22 cellular contexts compared by ENCODE assay signal in genomic region chr2:95289251-95289650, GRCh38. TPM values are rescaled to one million over a fixed set of nuclear protein-coding genes. Genes with fewer than 3 reads are reported as not detected.
DNase-seq lines count a peak whose midpoint lies in the region; TF ChIP-seq lines count a peak whose summit lies in the region.
"Had no signal": no experiment of that assay in that cellular context is flagged by ENCODE, and none has a peak within 500 bp of the region (broad histone marks: within the 10 kb centered on the region; RNA-seq: fewer than 3 reads in every experiment).

No MANE protein-coding gene starts in this region.

- no peaks in the 10 kb centered on the region for H3K27me3 ChIP-seq in PC-9 (ENCODE audit: insufficient read depth, low read depth)
- H3K27me3 ChIP-seq: ascending aorta, stomach, tibial artery had no signal

- peaks cover 44% of the 10 kb centered on the region; the same call in 1 of the 2 replicates for H3K36me3 ChIP-seq in PC-9 (ENCODE audit: low read depth)
- H3K36me3 ChIP-seq: ascending aorta, prostate gland had no signal

- H3K79me2 ChIP-seq in PC-9 (ENCODE audit: low read depth), result no peaks in the 10 kb centered on the region

- POLR2A ChIA-PET in PC-9 (lab: Charles Lee; ENCODE audit: unreplicated experiment), result no interaction called here

- H3K9me2 ChIP-seq in PC-9 (ENCODE audit: insufficient read depth), result no peaks in the 10 kb centered on the region

- TF ChIP-seq CTCF in GM12875 (IDR thresholded peaks at IDR 0.05; ENCODE audit: borderline replicate concordance, insufficient read depth, low read depth, low read length), result 0 out of 2 replicates have a peak, but pooled peaks have one; percentile 3
- peak; percentile 45 for TF ChIP-seq CTCF in PC-9 (conservative IDR thresholded peaks at IDR 0.05)

- CTCF ChIA-PET in PC-9 (lab: Charles Lee), result no interaction called here

- peaks cover 6% of the 10 kb centered on the region; the same call in 1 of the 2 replicates for H3K9me3 ChIP-seq in PC-9 (ENCODE audit: insufficient read depth, low read depth)
- H3K9me3 ChIP-seq: prostate gland had no signal

- H3K27ac ChIP-seq in PC-9, result no peak overlapping the region
- H3K27ac ChIP-seq: ascending aorta, C4-2B, prostate gland, stomach, tibial artery had no signal

- no peak overlapping the region for H2AFZ ChIP-seq in PC-9

- H3F3A ChIP-seq in PC-9 (ENCODE audit: insufficient read depth, low read depth), result peaks cover 43% of the 10 kb centered on the region

- H3K4me2 ChIP-seq in PC-9, result no peak overlapping the region

- peaks cover 29% of the 10 kb centered on the region for H3K4me1 ChIP-seq in PC-9 (replicated peaks; ENCODE audit: insufficient read depth)
- H3K4me1 ChIP-seq: ascending aorta, prostate gland, stomach, tibial artery had no signal

- DNase-seq in COLO668 (lab: John Stamatoyannopoulos, UW; ENCODE audit: unreplicated experiment) (peak; percentile 22), PC-9 (no peak), iPS-NIHi7 (ENCODE audit: extremely low spot score) (peak; percentile 54), AG20443 (ENCODE audit: low spot score) (no peak), COLO829 (ENCODE audit: low spot score) (no peak), HuH-7.5 (ENCODE audit: low spot score) (no peak)
- DNase-seq in activated CD4-positive, alpha-beta T cell treated with anti-CD3 and anti-CD28 coated beads for 48 hours, result no peak
- DNase-seq: activated CD8-positive, alpha-beta memory T cell treated with anti-CD3 and anti-CD28 coated beads, Interleukin-2, amount 50 U/mL, for 4 hours; activated naive CD8-positive, alpha-beta T cell treated with anti-CD3 and anti-CD28 coated beads for 36 hours; cortex of kidney; NCI-H1105; NCI-H2029 treated with DMSO at 0.1 percent for 48 hours; NCI-H524 treated with DMSO at 0.1 percent for 48 hours; stimulated activated CD4-positive, alpha-beta T cell treated with anti-CD3 and anti-CD28 coated beads, Interleukin-15, amount 100 ng/mL, for 24 hours; stomach; tibial artery had no signal

- BruUV-seq in PC-9 (replicated peaks; lab: Mats Ljungman, UMichigan), result no TSS peak

- peaks cover 11% of the 10 kb centered on the region for H4K20me1 ChIP-seq in PC-9 (ENCODE audit: insufficient read depth)

- H3K4me3 ChIP-seq in GM12875 (ENCODE audit: low read depth, low read length) (no peak overlapping the region), PC-9 (no peak overlapping the region)
- H3K4me3 ChIP-seq: ascending aorta, prostate gland, stomach, tibial artery had no signal

- intact Hi-C loops in PC-9 (cut with micrococcal nuclease; ENCODE audit: unreplicated experiment), result no loop called here

RNA-seq across cellular contexts. Expression of gene KCNIP3, which starts 7.9 kb away (rescaled TPM):
- 3.5 and 4.5 TPM in 2 replicates for total RNA-seq in PC-9 (2021)
- total RNA-seq: activated naive CD8-positive, alpha-beta T cell treated with anti-CD3 and anti-CD28 coated beads for 36 hours; activated T-helper 17 cell treated with anti-CD3 and anti-CD28 coated beads, Interleukin-2, amount 50 U/mL, for 72 hours; lung microvascular endothelial cell had no signal

RNA-seq across cellular contexts. Expression of gene PROM2, which starts 15.0 kb away (rescaled TPM):
- total RNA-seq in PC-9 (2021), result 129 and 147 TPM in 2 replicates
- total RNA-seq: ascending aorta had no signal

Comparison
In these comparisons a context has a peak if more than half of its experiments do, and no peak if none do; other contexts are left out.
1. DNase-seq: peak in COLO668 (single experiment) and iPS-NIHi7 (single experiment); none in PC-9 (0 of 2), AG20443 (single experiment), activated CD4-positive, alpha-beta T cell treated with anti-CD3 and anti-CD28 coated beads for 48 hours (single experiment), COLO829 (single experiment) and HuH-7.5 (single experiment).